In genomic region chr13:25371608-25372274, GRCh38 we compare ENCODE assay signal across 8 cellular contexts. TPM values are rescaled to one million over a fixed set of nuclear protein-coding genes. Genes with fewer than 3 reads are reported as not detected.
DNase-seq lines count a peak whose midpoint lies in the region; ATAC-seq, FAIRE-seq and TF ChIP-seq lines count a peak whose summit lies in the region.

TSS of gene ATP8A2 (plus strand) at chr13:25371974. CDS start at chr13:25372213, 239 bp downstream.

- DNase-seq in NCI-H2081 (lab: John Stamatoyannopoulos, UW) (peak; percentile 9 to 23), NCI-H2081 treated with DMSO at 0.1 percent for 48 hours (lab: John Stamatoyannopoulos, UW) (no peak), frontal cortex (ENCODE audit: low spot score in 2 of 2) (peak in 1 of 2 donors; percentile 35), CD1c-positive myeloid dendritic cell (ENCODE audit: extremely low spot score) (no peak), COLO829 (ENCODE audit: low spot score) (no peak)
- no peak for DNase-seq in stimulated activated effector memory CD8-positive, alpha-beta T cell treated with anti-CD3 and anti-CD28 coated beads, Interleukin-12 subunit alpha, Interleukin-12 subunit beta, amount 100 ng/mL, for 72 hours (ENCODE audit: low spot score in 2 of 2)

- H3K36me3 Mint-ChIP-seq in stimulated activated effector memory CD8-positive, alpha-beta T cell treated with anti-CD3 and anti-CD28 coated beads, Interleukin-12 subunit alpha, Interleukin-12 subunit beta, amount 100 ng/mL, for 72 hours: no peaks in the 10 kb centered on the region

- peaks cover 6% of the 10 kb centered on the region for H3K4me1 Mint-ChIP-seq in stimulated activated effector memory CD8-positive, alpha-beta T cell treated with anti-CD3 and anti-CD28 coated beads, Interleukin-12 subunit alpha, Interleukin-12 subunit beta, amount 100 ng/mL, for 72 hours

- H3K4me3 ChIP-seq in WI38 (ENCODE audit: low read depth, low read length): peak within 1 kb of the TSS; percentile 31; the same call in 1 of the 2 replicates

- FAIRE-seq in frontal cortex (lab: Jason Lieb, UNC): no peak

- H3K4me3 Mint-ChIP-seq in stimulated activated effector memory CD8-positive, alpha-beta T cell treated with anti-CD3 and anti-CD28 coated beads, Interleukin-12 subunit alpha, Interleukin-12 subunit beta, amount 100 ng/mL, for 72 hours: no peak within 1 kb of the TSS

- TF ChIP-seq CTCF in WI38 (IDR thresholded peaks at IDR 0.05; ENCODE audit: low read depth, low read length): no peak

- H3K9me3 Mint-ChIP-seq in stimulated activated effector memory CD8-positive, alpha-beta T cell treated with anti-CD3 and anti-CD28 coated beads, Interleukin-12 subunit alpha, Interleukin-12 subunit beta, amount 100 ng/mL, for 72 hours: no peaks in the 10 kb centered on the region

- ATAC-seq in stimulated activated effector memory CD8-positive, alpha-beta T cell treated with anti-CD3 and anti-CD28 coated beads, Interleukin-12 subunit alpha, Interleukin-12 subunit beta, amount 100 ng/mL, for 72 hours: peak; percentile 9
- ATAC-seq in GM19023 (IDR thresholded peaks at IDR 0.05; ENCODE audit: unreplicated experiment): no peak

- no peak within 1 kb of the TSS for H3K27ac Mint-ChIP-seq in stimulated activated effector memory CD8-positive, alpha-beta T cell treated with anti-CD3 and anti-CD28 coated beads, Interleukin-12 subunit alpha, Interleukin-12 subunit beta, amount 100 ng/mL, for 72 hours

RNA-seq across cellular contexts. Expression of gene ATP8A2, which starts in this region (rescaled TPM):
- total RNA-seq in frontal cortex: 63.6 TPM

Comparison
In these comparisons a context has a peak if more than half of its experiments do, and no peak if none do; other contexts are left out.
1. DNase-seq: peak in NCI-H2081 (2 of 2); none in NCI-H2081 treated with DMSO at 0.1 percent for 48 hours (single experiment), stimulated activated effector memory CD8-positive, alpha-beta T cell treated with anti-CD3 and anti-CD28 coated beads, Interleukin-12 subunit alpha, Interleukin-12 subunit beta, amount 100 ng/mL, for 72 hours (0 of 2), CD1c-positive myeloid dendritic cell (single experiment) and COLO829 (single experiment).